20 cellular contexts compared by ENCODE assay signal in the genomic region with DNA sequence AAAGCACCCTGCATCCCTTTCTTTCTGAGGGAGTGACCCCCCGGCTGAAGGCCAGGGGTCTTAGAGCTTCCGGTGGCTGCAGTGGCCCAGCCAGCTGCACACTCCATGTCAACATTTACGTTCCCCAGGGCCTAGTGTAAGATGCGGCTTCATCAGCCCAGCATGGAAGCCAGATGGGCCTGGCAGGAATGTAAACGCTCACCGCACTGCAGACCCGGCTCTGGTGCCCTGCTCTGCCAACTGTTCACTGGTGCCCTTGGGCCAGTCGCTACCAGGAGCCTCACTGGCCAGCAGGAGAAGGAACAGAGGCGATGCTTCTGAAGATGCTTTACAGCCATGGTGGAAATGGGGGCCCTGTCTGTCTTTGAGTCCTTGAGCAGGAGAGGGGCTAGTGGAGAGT. TPM values are rescaled to one million over a fixed set of nuclear protein-coding genes. Genes with fewer than 3 reads are reported as not detected.
"Had no signal": no experiment of that assay in that cellular context is flagged by ENCODE, and none has a peak within 500 bp of the region (broad histone marks: within the 10 kb centered on the region; RNA-seq: fewer than 3 reads in every experiment).

No MANE protein-coding gene starts in this region.

- H3K27me3 Mint-ChIP-seq: effector memory CD8-positive, alpha-beta T cell had no signal

- H3K36me3 ChIP-seq: gastroesophageal sphincter, neural progenitor cell, pancreas, sigmoid colon, spleen, transverse colon had no signal

- DNase-seq: activated CD4-positive, alpha-beta T cell treated with anti-CD3 and anti-CD28 coated beads, Interleukin-2, amount 50 U/mL, for 4 hours; activated CD8-positive, alpha-beta memory T cell treated with anti-CD3 and anti-CD28 coated beads, Interleukin-2, amount 10 ng/mL, durations not matched to agents 7 days and 5 days; activated naive CD4-positive, alpha-beta T cell; activated T-cell treated with anti-CD3 and anti-CD28 coated beads, Interleukin-2, amount 50 U/mL, for 48 hours; dermis blood vessel endothelial cell; effector memory CD8-positive, alpha-beta T cell; naive B cell; pancreas; sigmoid colon; spleen; substantia nigra; T1000; transverse colon had no signal

- H3K4me3 Mint-ChIP-seq: effector memory CD8-positive, alpha-beta T cell; naive B cell had no signal

- H3K27ac ChIP-seq: gastroesophageal sphincter, neural progenitor cell, pancreas, sigmoid colon, transverse colon had no signal

- H3K4me1 ChIP-seq: neural progenitor cell, pancreas, transverse colon had no signal

- H3K4me3 ChIP-seq: gastroesophageal sphincter, neural progenitor cell, pancreas, sigmoid colon, spleen, transverse colon had no signal

- H3K9me3 Mint-ChIP-seq: effector memory CD8-positive, alpha-beta T cell; naive B cell; neural progenitor cell had no signal

- H3K27me3 ChIP-seq: neural progenitor cell, pancreas, sigmoid colon, transverse colon had no signal

- FAIRE-seq: astrocyte, islet of Langerhans, pancreas had no signal

- H3K36me3 Mint-ChIP-seq: activated CD8-positive, alpha-beta memory T cell treated with anti-CD3 and anti-CD28 coated beads, Interleukin-2, amount 10 ng/mL, durations not matched to agents 7 days and 5 days; naive B cell; neural progenitor cell had no signal

- H3K9me3 ChIP-seq: gastroesophageal sphincter, pancreas, sigmoid colon, spleen, transverse colon had no signal

- ATAC-seq: activated CD4-positive, CD25-positive, alpha-beta regulatory T cell treated with anti-CD3 and anti-CD28 coated beads, Interleukin-2, amount 50 U/mL, for 24 hours; effector memory CD8-positive, alpha-beta T cell; gastroesophageal sphincter; left lobe of liver; pancreas had no signal

RNA-seq across cellular contexts. Expression of gene TMEM119, which starts 8.6 kb away (rescaled TPM):
- total RNA-seq: lung microvascular endothelial cell had no signal
